In genomic region chr5:63401434-63402046, GRCh38 we compare ENCODE assay signal across 8 cellular contexts.
DNase-seq lines count a peak whose midpoint lies in the region; ATAC-seq and TF ChIP-seq lines count a peak whose summit lies in the region.

No MANE protein-coding gene starts in this region.

- no peak for TF ChIP-seq POLR2A in esophagus muscularis mucosa (IDR thresholded peaks at IDR 0.05; ENCODE audit: low read depth)

- no peak for TF ChIP-seq EP300 in esophagus muscularis mucosa (IDR thresholded peaks at IDR 0.05)

- no peak overlapping the region for H3K27ac ChIP-seq in esophagus muscularis mucosa (replicated peaks in 1 of 4)

- peak; percentile 16 to 55 (median 34) for TF ChIP-seq CTCF in esophagus muscularis mucosa (IDR thresholded peaks at IDR 0.05)

- peak; percentile 1 for DNase-seq in activated naive CD4-positive, alpha-beta T cell treated with Interleukin-2 at 50 U/mL for 16 hours
- DNase-seq in activated naive CD4-positive, alpha-beta T cell (lab: John Stamatoyannopoulos, UW): no peak
- DNase-seq in Kasumi-1 (lab: John Stamatoyannopoulos, UW): peak; percentile 60 to 68
- DNase-seq in SKM-1 treated with dmso at 0.1 percent for 144 hours (lab: John Stamatoyannopoulos, UW; ENCODE audit: unreplicated experiment): peak; percentile 48
- no peak for DNase-seq in esophagus muscularis mucosa (ENCODE audit: extremely low spot score)
- peak; percentile 1 for DNase-seq in non-pigmented ciliary epithelial cell (ENCODE audit: low read depth)
- DNase-seq in MV-4-11 (lab: John Stamatoyannopoulos, UW): no peak

- no peaks in the 10 kb centered on the region for H3K4me1 ChIP-seq in esophagus muscularis mucosa

- H3K36me3 ChIP-seq in esophagus muscularis mucosa: no peaks in the 10 kb centered on the region

- H3K4me3 ChIP-seq in esophagus muscularis mucosa: no peak overlapping the region

- H3K27me3 ChIP-seq in esophagus muscularis mucosa: no peaks in the 10 kb centered on the region

- ATAC-seq in GM21737 (IDR thresholded peaks at IDR 0.05; ENCODE audit: unreplicated experiment): peak; percentile 81

- 41% methylated on average over 7 of the region's 7 CpGs for WGBS in esophagus muscularis mucosa

- intact Hi-C loops in esophagus muscularis mucosa (cut with DNase I): no loop called here

- H3K9me3 ChIP-seq in esophagus muscularis mucosa: no peaks in the 10 kb centered on the region

Comparison
In these comparisons a context has a peak if more than half of its experiments do, and no peak if none do; other contexts are left out.
1. DNase-seq: peak in activated naive CD4-positive, alpha-beta T cell treated with Interleukin-2 at 50 U/mL for 16 hours (single experiment), Kasumi-1 (2 of 2), SKM-1 treated with dmso at 0.1 percent for 144 hours (single experiment) and non-pigmented ciliary epithelial cell (single experiment); none in activated naive CD4-positive, alpha-beta T cell (0 of 4), esophagus muscularis mucosa (single experiment) and MV-4-11 (single experiment).